Comparison of ENCODE assay signal across 8 cellular contexts in the genomic region with DNA sequence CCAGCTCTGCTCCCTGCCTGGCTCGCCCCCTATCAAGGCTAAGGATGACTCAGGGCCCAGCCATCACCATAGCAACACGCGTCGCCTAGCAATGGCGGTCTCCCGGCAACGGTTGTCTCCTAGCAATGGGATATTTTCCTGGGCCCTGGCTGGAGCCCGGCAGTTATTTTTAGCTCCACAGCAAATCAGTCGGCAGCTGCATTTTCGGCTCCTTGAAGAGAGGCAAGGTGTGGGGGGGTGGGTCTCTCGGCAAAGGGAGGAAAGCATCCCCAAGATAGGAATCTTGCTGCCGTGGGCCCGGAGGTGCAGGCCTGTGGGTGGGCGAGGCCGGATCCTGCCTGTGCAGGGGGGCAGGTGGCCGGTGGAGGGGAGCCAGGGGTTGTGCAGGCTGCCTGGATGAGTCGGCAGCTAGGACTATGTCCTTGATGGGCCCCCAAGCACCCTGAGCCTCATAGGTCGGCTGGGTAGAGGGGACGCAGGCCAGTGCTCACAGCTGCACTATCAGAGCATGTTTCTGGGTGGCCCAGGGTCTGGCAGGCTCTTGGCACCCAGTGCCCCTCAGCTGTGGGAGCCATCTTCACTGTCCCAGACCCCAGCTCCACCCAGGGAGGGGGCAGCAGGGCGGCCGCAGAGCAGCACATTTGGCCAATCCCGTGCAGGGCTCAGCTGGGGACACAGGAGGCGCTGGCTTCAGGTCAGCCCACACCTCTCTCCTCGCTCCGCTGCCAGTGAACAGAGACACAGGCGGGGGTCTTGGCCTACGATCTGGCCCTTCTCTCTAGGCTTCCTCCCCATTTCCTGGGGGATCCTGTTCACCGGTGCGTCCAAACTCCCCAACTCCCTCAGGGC. TPM values are rescaled to one million over a fixed set of nuclear protein-coding genes. Genes with fewer than 3 reads are reported as not detected.
A peak's percentile ranks its signal among the peaks of the same experiment; 100 is the strongest.
DNase-seq lines count a peak whose midpoint lies in the region; ATAC-seq and TF ChIP-seq lines count a peak whose summit lies in the region.

No MANE protein-coding gene starts in this region.

- intact Hi-C loops in gastrocnemius medialis (cut with DNase I; ENCODE audit: low total_unique reads) = no loop called here

- H3K4me3 ChIP-seq in gastrocnemius medialis = no peak overlapping the region

- in situ Hi-C loops in gastrocnemius medialis (cut with MboI; ENCODE audit: low sequenced_read_pairs in 4 of 4) = no loop called here

- no peak overlapping the region for H3K27ac Mint-ChIP-seq in activated naive CD8-positive, alpha-beta T cell treated with anti-CD3 and anti-CD28 coated beads, Interleukin-2, amount 50 U/mL, for 24 hours

- H3K9me3 Mint-ChIP-seq in activated naive CD8-positive, alpha-beta T cell treated with anti-CD3 and anti-CD28 coated beads, Interleukin-2, amount 50 U/mL, for 24 hours = no peaks in the 10 kb centered on the region

- no peak for ATAC-seq in gastrocnemius medialis
- ATAC-seq in activated naive CD8-positive, alpha-beta T cell treated with anti-CD3 and anti-CD28 coated beads, Interleukin-2, amount 50 U/mL, for 24 hours = no peak
- no peak for ATAC-seq in GM19397 (IDR thresholded peaks at IDR 0.05; ENCODE audit: unreplicated experiment)

- H3K9me3 ChIP-seq in gastrocnemius medialis = no peaks in the 10 kb centered on the region

- DNase-seq in COR-L47 (lab: John Stamatoyannopoulos, UW) (peak; percentile 96), MV-4-11 (lab: John Stamatoyannopoulos, UW) (peak; percentile 60), T1000 (lab: John Stamatoyannopoulos, UW) (peak; percentile 81), islet precursor cell (peak; percentile 80), gastrocnemius medialis (no peak), KG1 (lab: John Stamatoyannopoulos, UW) (no peak)
- no peak for DNase-seq in activated naive CD8-positive, alpha-beta T cell treated with anti-CD3 and anti-CD28 coated beads, Interleukin-2, amount 50 U/mL, for 24 hours

- TF ChIP-seq POLR2A in gastrocnemius medialis (IDR thresholded peaks at IDR 0.05) = no peak

- no peaks in the 10 kb centered on the region for H3K36me3 Mint-ChIP-seq in activated naive CD8-positive, alpha-beta T cell treated with anti-CD3 and anti-CD28 coated beads, Interleukin-2, amount 50 U/mL, for 24 hours (ENCODE audit: low read depth)

- H3K4me1 ChIP-seq in gastrocnemius medialis = peaks cover 3 to 7% of the 10 kb centered on the region in 2 donors

- no peak for TF ChIP-seq CTCF in gastrocnemius medialis (IDR thresholded peaks at IDR 0.05 in 4 of 5, conservative IDR thresholded peaks at IDR 0.05 in 1 of 5)

- H3K36me3 ChIP-seq in gastrocnemius medialis = no peaks in the 10 kb centered on the region

- H3K27ac ChIP-seq in gastrocnemius medialis = no peak overlapping the region

- peaks cover 50% of the 10 kb centered on the region for H3K27me3 Mint-ChIP-seq in activated naive CD8-positive, alpha-beta T cell treated with anti-CD3 and anti-CD28 coated beads, Interleukin-2, amount 50 U/mL, for 24 hours

- no peak overlapping the region for H3K4me3 Mint-ChIP-seq in activated naive CD8-positive, alpha-beta T cell treated with anti-CD3 and anti-CD28 coated beads, Interleukin-2, amount 50 U/mL, for 24 hours

- peaks cover 5% of the 10 kb centered on the region for H3K4me1 Mint-ChIP-seq in activated naive CD8-positive, alpha-beta T cell treated with anti-CD3 and anti-CD28 coated beads, Interleukin-2, amount 50 U/mL, for 24 hours

- H3K27me3 ChIP-seq in gastrocnemius medialis = peaks cover 51 to 56% (median 54%) of the 10 kb centered on the region in 3 donors

RNA-seq across cellular contexts. Expression of a gene that starts 4.3 kb away (rescaled TPM):
- not detected for total RNA-seq in gastrocnemius medialis

RNA-seq across cellular contexts. Expression of a gene that starts 5.0 kb away (rescaled TPM):
- 10 to 100 TPM; 24.4 to 42.1 (median 33.3) TPM for total RNA-seq in gastrocnemius medialis

RNA-seq across cellular contexts. Expression of a gene that starts 11.1 kb away (rescaled TPM):
- total RNA-seq in gastrocnemius medialis = 10 to 100 TPM; 20.9 to 84.0 (median 38.7) TPM

RNA-seq across cellular contexts. Expression of a gene that starts 16.4 kb away (rescaled TPM):
- total RNA-seq in gastrocnemius medialis = not detected

RNA-seq across cellular contexts. Expression of a gene that starts 17.0 kb away (rescaled TPM):
- under 1 TPM in 2 of 4 donors, not detected in 2; 0.27 to 0.42 TPM for total RNA-seq in gastrocnemius medialis

Comparison
In these comparisons a context has a peak if more than half of its experiments do, and no peak if none do; other contexts are left out.
1. DNase-seq: peak in COR-L47 (single experiment), MV-4-11 (single experiment), T1000 (single experiment) and islet precursor cell (single experiment); none in gastrocnemius medialis (0 of 2), KG1 (single experiment) and activated naive CD8-positive, alpha-beta T cell treated with anti-CD3 and anti-CD28 coated beads, Interleukin-2, amount 50 U/mL, for 24 hours (single experiment).